ENCODE assay signal across 18 cellular contexts in genomic region chr10:74282151-74282852, GRCh38.
DNase-seq lines count a peak whose midpoint lies in the region; ATAC-seq, FAIRE-seq and TF ChIP-seq lines count a peak whose summit lies in the region.
"Had no signal": no experiment of that assay in that cellular context is flagged by ENCODE, and none has a peak within 500 bp of the region (broad histone marks: within the 10 kb centered on the region; RNA-seq: fewer than 3 reads in every experiment).

No MANE protein-coding gene starts in this region.

- H2AFZ ChIP-seq in GM23248 (peak overlapping the region; percentile 22), astrocyte (ENCODE audit: low read depth, low read length) (no peak overlapping the region)

- in situ Hi-C loops in GM23248 (cut with MboI): no loop called here

- WGBS in GM23248 (ENCODE audit: low coverage in 1 of 2, low lambda C conversion rate in 2 of 2, missing lambda C conversion rate in 2 of 2), 2 experiments: 6 to 8% methylated on average over 4 of the region's 4 CpGs

- H3K36me3 Mint-ChIP-seq in astrocyte (ENCODE audit: low read depth, unreplicated experiment): peaks cover 18% of the 10 kb centered on the region
- peaks cover 18% of the 10 kb centered on the region for H3K36me3 Mint-ChIP-seq in T-helper 2 cell treated with Interferon-gamma antibody and Interleukin-4, amounts not matched to agents 5 μg/mL and 100 μg/mL, for 36 hours (ENCODE audit: low read depth)

- no peak overlapping the region for H3K4me3 ChIP-seq in AG04449 (ENCODE audit: low read depth, low read length)
- peak overlapping the region; percentile 47 for H3K4me3 ChIP-seq in GM23248
- no peak overlapping the region for H3K4me3 ChIP-seq in astrocyte (ENCODE audit: insufficient read depth, low read depth, low read length)
- no peak overlapping the region for H3K4me3 ChIP-seq in fibroblast of the aortic adventitia (ENCODE audit: low read depth, low read length)
- H3K4me3 ChIP-seq: psoas muscle, upper lobe of left lung had no signal

- H3K27ac Mint-ChIP-seq in astrocyte (ENCODE audit: unreplicated experiment): no peak overlapping the region
- H3K27ac Mint-ChIP-seq in T-helper 2 cell treated with Interferon-gamma antibody and Interleukin-4, amounts not matched to agents 5 μg/mL and 100 μg/mL, for 36 hours: no peak overlapping the region
- H3K27ac Mint-ChIP-seq: activated CD4-positive, alpha-beta memory T cell treated with anti-CD3 and anti-CD28 coated beads for 36 hours had no signal

- H3K4me1 ChIP-seq in GM23248 (ENCODE audit: insufficient read depth): peaks cover 24% of the 10 kb centered on the region
- H3K4me1 ChIP-seq in astrocyte (ENCODE audit: insufficient read depth, low read length): no peaks in the 10 kb centered on the region
- H3K4me1 ChIP-seq: psoas muscle, upper lobe of left lung had no signal

- no peak for TF ChIP-seq CTCF in AG04449 (IDR thresholded peaks at IDR 0.05; ENCODE audit: insufficient read depth, low read length, missing control alignments)
- no peak for TF ChIP-seq CTCF in astrocyte (IDR thresholded peaks at IDR 0.05; ENCODE audit: insufficient read depth, low read depth, low read length)
- TF ChIP-seq CTCF in fibroblast of the aortic adventitia (IDR thresholded peaks at IDR 0.05; ENCODE audit: insufficient read depth, low read length): no peak

- ATAC-seq in GM21825 (IDR thresholded peaks at IDR 0.05; ENCODE audit: unreplicated experiment): no peak
- ATAC-seq: psoas muscle had no signal

- H3K79me2 ChIP-seq in GM23248 (ENCODE audit: insufficient read depth): peaks cover 82% of the 10 kb centered on the region
- peaks cover 16% of the 10 kb centered on the region for H3K79me2 ChIP-seq in astrocyte (ENCODE audit: insufficient read depth, low read length)

- H3F3A ChIP-seq in GM23248 (ENCODE audit: insufficient read depth): peaks cover 26% of the 10 kb centered on the region

- H3K9ac ChIP-seq in GM23248 (peak overlapping the region; percentile 54), astrocyte (ENCODE audit: low read length) (no peak overlapping the region)

- POLR2A ChIA-PET in AG04449 (lab: Yijun Ruan, JAX): interaction anchor here (1.4 kb wide), 1 partner anchor 12 kb away, joined by 4 read pairs; no protein-coding TSS in a partner anchor

- H3K36me3 ChIP-seq in GM23248 (ENCODE audit: low read depth) (0 out of 2 replicates have a peak, but pooled peaks cover 6% of the 10 kb centered on the region), astrocyte (ENCODE audit: insufficient read depth, low read length) (no peaks in the 10 kb centered on the region)
- H3K36me3 ChIP-seq: upper lobe of left lung had no signal

- H3K27me3 ChIP-seq in GM23248 (replicated peaks; ENCODE audit: insufficient read depth) (no peaks in the 10 kb centered on the region), astrocyte (ENCODE audit: insufficient read depth, low read length) (no peaks in the 10 kb centered on the region)
- H3K27me3 ChIP-seq: upper lobe of left lung had no signal

- DNase-seq in AG04449 (ENCODE audit: low read depth, low spot score) (peak; percentile 17), GM23248 (peak; percentile 80), astrocyte (ENCODE audit: low read depth) (peak; percentile 30), fibroblast of the aortic adventitia (ENCODE audit: low read depth) (peak; percentile 60), NCI-H2107 (lab: John Stamatoyannopoulos, UW) (no peak), DMS 273 treated with DMSO at 0.1 percent for 48 hours (lab: John Stamatoyannopoulos, UW) (no peak)
- no peak for DNase-seq in T-helper 2 cell treated with Interferon-gamma antibody and Interleukin-4, amounts not matched to agents 5 μg/mL and 100 μg/mL, for 36 hours (ENCODE audit: low spot score)
- DNase-seq: activated CD4-positive, alpha-beta memory T cell treated with anti-CD3 and anti-CD28 coated beads for 36 hours; activated T-cell treated with anti-CD3 and anti-CD28 coated beads, Interleukin-2, amount 50 U/mL, for 48 hours; erythroblast; naive B cell; NCI-H524; psoas muscle; stimulated activated naive CD4-positive, alpha-beta T cell treated with Interleukin-2 at 50 U/mL for 16 hours; upper lobe of left lung had no signal

- CTCF ChIA-PET in AG04449 (lab: Yijun Ruan, JAX): interaction anchor here (1.7 kb wide), 1 partner anchor 816 kb away, joined by 4 read pairs; no protein-coding TSS in a partner anchor

- H3K4me2 ChIP-seq in GM23248 (ENCODE audit: unreplicated experiment) (peak overlapping the region; percentile 81), astrocyte (ENCODE audit: low read length) (no peak overlapping the region)

- FAIRE-seq in astrocyte (lab: Jason Lieb, UNC): no peak
- FAIRE-seq: colon, D721Med had no signal

- H3K9me3 ChIP-seq in GM23248 (ENCODE audit: low read depth) (no peaks in the 10 kb centered on the region), astrocyte (ENCODE audit: insufficient read depth, low read depth, low read length) (no peaks in the 10 kb centered on the region)
- H3K9me3 ChIP-seq: psoas muscle, upper lobe of left lung had no signal

- peaks cover 14% of the 10 kb centered on the region for H3K9me3 Mint-ChIP-seq in astrocyte (ENCODE audit: unreplicated experiment)
- peaks cover 19% of the 10 kb centered on the region for H3K9me3 Mint-ChIP-seq in T-helper 2 cell treated with Interferon-gamma antibody and Interleukin-4, amounts not matched to agents 5 μg/mL and 100 μg/mL, for 36 hours

- H3K4me3 Mint-ChIP-seq in astrocyte (ENCODE audit: unreplicated experiment): no peak overlapping the region
- H3K4me3 Mint-ChIP-seq in T-helper 2 cell treated with Interferon-gamma antibody and Interleukin-4, amounts not matched to agents 5 μg/mL and 100 μg/mL, for 36 hours: no peak overlapping the region
- H3K4me3 Mint-ChIP-seq: activated CD4-positive, alpha-beta memory T cell treated with anti-CD3 and anti-CD28 coated beads for 36 hours had no signal

- no peaks in the 10 kb centered on the region for H3K9me2 ChIP-seq in GM23248 (ENCODE audit: insufficient read depth)

- no peaks in the 10 kb centered on the region for H3K4me1 Mint-ChIP-seq in astrocyte (ENCODE audit: low read depth, unreplicated experiment)
- H3K4me1 Mint-ChIP-seq in T-helper 2 cell treated with Interferon-gamma antibody and Interleukin-4, amounts not matched to agents 5 μg/mL and 100 μg/mL, for 36 hours (ENCODE audit: low read depth): peaks cover 4% of the 10 kb centered on the region

- H3K27ac ChIP-seq in GM23248 (peak overlapping the region; percentile 77), astrocyte (ENCODE audit: low read depth, low read length) (no peak overlapping the region)
- H3K27ac ChIP-seq: psoas muscle, upper lobe of left lung had no signal

- H3K27me3 Mint-ChIP-seq in astrocyte (ENCODE audit: low read depth, unreplicated experiment): no peaks in the 10 kb centered on the region
- H3K27me3 Mint-ChIP-seq in T-helper 2 cell treated with Interferon-gamma antibody and Interleukin-4, amounts not matched to agents 5 μg/mL and 100 μg/mL, for 36 hours (ENCODE audit: low read depth): no peaks in the 10 kb centered on the region
- H3K27me3 Mint-ChIP-seq: activated CD4-positive, alpha-beta memory T cell treated with anti-CD3 and anti-CD28 coated beads for 36 hours; naive B cell had no signal

- H4K20me1 ChIP-seq in GM23248 (ENCODE audit: insufficient read depth) (no peaks in the 10 kb centered on the region), astrocyte (ENCODE audit: insufficient read depth, low read length) (no peaks in the 10 kb centered on the region)

Comparison
In these comparisons a context has a peak if more than half of its experiments do, and no peak if none do; other contexts are left out.
1. DNase-seq: peak in AG04449 (single experiment), GM23248 (single experiment), astrocyte (single experiment) and fibroblast of the aortic adventitia (single experiment); none in NCI-H2107 (single experiment), DMS 273 treated with DMSO at 0.1 percent for 48 hours (single experiment) and T-helper 2 cell treated with Interferon-gamma antibody and Interleukin-4, amounts not matched to agents 5 μg/mL and 100 μg/mL, for 36 hours (single experiment).